ENCODE assay signal across 28 cellular contexts in genomic region chr4:189198624-189199023, GRCh38.
"Had no signal": no experiment of that assay in that cellular context is flagged by ENCODE, and none has a peak within 500 bp of the region (broad histone marks: within the 10 kb centered on the region; RNA-seq: fewer than 3 reads in every experiment).

No MANE protein-coding gene starts in this region.

- FAIRE-seq: endometrium, endothelial cell of umbilical vein, frontal cortex had no signal

- H3K27me3 ChIP-seq: colonic mucosa, esophagus muscularis mucosa, esophagus squamous epithelium, foreskin keratinocyte, gastrocnemius medialis, gastroesophageal sphincter, hepatocyte had no signal

- ATAC-seq: effector memory CD8-positive, alpha-beta T cell; esophagus mucosa; foreskin keratinocyte; gastrocnemius medialis; gastroesophageal sphincter; heart left ventricle; heart right ventricle had no signal

- H3K27ac ChIP-seq: colonic mucosa, coronary artery, dorsolateral prefrontal cortex, epithelial cell of prostate, esophagus muscularis mucosa, esophagus squamous epithelium, foreskin keratinocyte, gastrocnemius medialis, gastroesophageal sphincter, heart left ventricle, heart right ventricle, hepatocyte had no signal

- H3K4me1 ChIP-seq: colonic mucosa, foreskin keratinocyte, gastrocnemius medialis had no signal

- H3K4me2 ChIP-seq: hepatocyte had no signal

- DNase-seq: colonic mucosa; cortex of kidney; dermis blood vessel endothelial cell; dorsolateral prefrontal cortex; effector CD4-positive, alpha-beta T cell; effector CD8-positive, alpha-beta T cell; effector memory CD4-positive, alpha-beta T cell; effector memory CD8-positive, alpha-beta T cell; endodermal cell; erythroblast; esophagus squamous epithelium; foreskin fibroblast; foreskin keratinocyte; foreskin melanocyte; gastrocnemius medialis; glutamatergic neuron; head of caudate nucleus; heart left ventricle; heart right ventricle had no signal

- H3K9me3 ChIP-seq: colonic mucosa, esophagus muscularis mucosa, esophagus squamous epithelium, gastrocnemius medialis, gastroesophageal sphincter, heart left ventricle, heart right ventricle had no signal

- H3K79me2 ChIP-seq: hepatocyte had no signal

- H2AFZ ChIP-seq: hepatocyte had no signal

- H3K36me3 ChIP-seq: colonic mucosa, esophagus muscularis mucosa, esophagus squamous epithelium, gastrocnemius medialis, gastroesophageal sphincter, heart left ventricle, heart right ventricle had no signal

- H3K4me3 ChIP-seq: colonic mucosa, coronary artery, dorsolateral prefrontal cortex, esophagus muscularis mucosa, esophagus squamous epithelium, gastrocnemius medialis, gastroesophageal sphincter, heart left ventricle, heart right ventricle, hepatocyte had no signal
